ENCODE assay signal across 7 cellular contexts in the genomic region with DNA sequence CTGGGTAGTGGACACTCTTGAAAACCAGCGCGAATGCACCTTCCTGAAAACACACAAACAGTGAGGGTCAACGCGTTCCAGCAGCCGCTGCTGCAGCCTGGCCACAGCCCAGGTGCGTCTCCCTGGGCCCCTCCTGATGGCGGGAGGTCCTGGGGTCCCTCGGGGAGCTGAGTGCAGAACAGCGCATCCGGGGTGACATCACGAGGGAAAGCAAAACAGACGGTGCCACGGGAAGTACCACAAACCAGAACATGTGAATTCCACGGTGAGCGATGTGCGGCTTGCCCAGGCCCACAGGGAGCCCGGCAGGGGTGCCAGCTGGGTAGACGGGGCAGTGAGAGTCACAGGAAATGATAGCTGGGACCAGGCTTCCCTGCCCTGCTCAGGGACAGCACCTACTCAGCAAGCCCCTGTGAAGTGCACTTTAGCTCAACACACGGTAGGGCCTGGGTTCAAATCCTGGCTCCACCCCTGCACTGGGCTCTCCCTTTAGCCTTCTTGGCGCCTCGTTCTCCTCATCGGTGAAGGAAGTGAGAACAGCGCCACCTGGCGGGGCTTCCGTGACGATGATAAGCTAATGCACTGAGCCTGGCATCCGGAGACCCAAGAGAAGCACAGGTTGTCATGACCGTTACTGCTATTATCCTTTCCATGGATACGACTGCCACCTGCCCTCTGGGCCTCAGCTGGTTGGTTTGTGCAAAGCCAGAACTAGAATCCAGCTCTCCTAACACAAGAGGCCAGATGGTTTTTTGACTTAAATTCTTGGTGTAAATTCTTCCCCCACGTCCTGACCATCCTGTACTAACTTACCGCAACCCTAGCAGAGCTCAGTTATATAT. TPM values are rescaled to one million over a fixed set of nuclear protein-coding genes. Genes with fewer than 3 reads are reported as not detected.
DNase-seq lines count a peak whose midpoint lies in the region; ATAC-seq, FAIRE-seq and TF ChIP-seq lines count a peak whose summit lies in the region.

No MANE protein-coding gene starts in this region.

- no peak for TF ChIP-seq POLR2A in GM12892 (IDR thresholded peaks at IDR 0.05; ENCODE audit: low read depth, low read length)

- peak; percentile 69 for ATAC-seq in HG03025 (IDR thresholded peaks at IDR 0.05; ENCODE audit: low FRiP score, unreplicated experiment)

- TF ChIP-seq CTCF in cardiac fibroblast (IDR thresholded peaks at IDR 0.05; ENCODE audit: low read depth, low read length): peak; percentile 74

- DNase-seq in GM12892 (ENCODE audit: insufficient read length) (peak; percentile 74), NCI-H2171 treated with DMSO at 0.1 percent for 48 hours (lab: John Stamatoyannopoulos, UW) (peak; percentile 57), cardiac fibroblast (ENCODE audit: low read depth in 2 of 2) (peak; percentile 77 to 84), left kidney (ENCODE audit: low read depth, low spot score) (peak; percentile 86)
- DNase-seq in activated CD4-positive, CD25-positive, alpha-beta regulatory T cell treated with anti-CD3 and anti-CD28 coated beads, Interleukin-2, amount 50 U/mL, for 16 hours (ENCODE audit: low read depth, low spot score): peak; percentile 73
- DNase-seq in stimulated activated CD4-positive, alpha-beta T cell treated with anti-CD3 and anti-CD28 coated beads, TNF-alpha, amount 100 ng/mL, for 1 hour (ENCODE audit: low read depth in 3 of 3, low spot score in 1 of 3): peak; percentile 62 to 78 (median 65)

- FAIRE-seq in GM12892 (lab: Jason Lieb, UNC): peak; percentile 61

- no peak overlapping the region for H3K4me3 ChIP-seq in cardiac fibroblast (replicated peaks in 1 of 2; ENCODE audit: low read depth in 2 of 2, low read length in 2 of 2)

RNA-seq across cellular contexts. Expression of a gene that starts 24.6 kb away (rescaled TPM):
- 1.1 TPM for polyA plus RNA-seq in GM12892 (2012; ENCODE audit: missing spikeins)

RNA-seq across cellular contexts. Expression of a gene that starts 36.6 kb away (rescaled TPM):
- polyA plus RNA-seq in GM12892 (2012; ENCODE audit: missing spikeins): 24.1 TPM
